17 cellular contexts compared by ENCODE assay signal in the genomic region with DNA sequence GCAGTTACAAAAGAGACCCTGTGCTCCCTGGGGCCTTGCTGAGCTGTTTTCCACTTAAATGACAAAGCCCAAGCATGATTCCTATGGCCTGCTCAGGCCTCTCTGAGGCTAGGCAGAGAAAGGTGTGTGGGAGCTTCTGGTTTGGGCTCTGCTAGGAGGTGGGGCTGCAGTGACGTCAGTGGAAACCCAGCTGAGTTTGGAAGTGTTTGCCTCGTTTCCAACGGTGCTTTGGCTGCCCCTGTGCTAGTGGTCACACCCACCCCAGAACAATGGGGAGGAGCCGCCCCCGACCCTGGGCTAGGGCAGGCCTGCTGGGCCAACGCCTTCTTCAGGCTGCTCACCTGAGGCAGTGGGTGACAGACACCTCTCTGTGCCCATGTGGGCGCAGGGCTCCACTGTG. TPM values are rescaled to one million over a fixed set of nuclear protein-coding genes. Genes with fewer than 3 reads are reported as not detected.
DNase-seq lines count a peak whose midpoint lies in the region; ATAC-seq and TF ChIP-seq lines count a peak whose summit lies in the region.
"Had no signal": no experiment of that assay in that cellular context is flagged by ENCODE, and none has a peak within 500 bp of the region (broad histone marks: within the 10 kb centered on the region; RNA-seq: fewer than 3 reads in every experiment).

No MANE protein-coding gene starts in this region.

- H3K27me3 Mint-ChIP-seq in activated naive CD4-positive, alpha-beta T cell treated with anti-CD3 and anti-CD28 coated beads for 36 hours (ENCODE audit: low read depth), result no peaks in the 10 kb centered on the region
- H3K27me3 Mint-ChIP-seq: memory B cell had no signal

- no peaks in the 10 kb centered on the region for H3K9me3 Mint-ChIP-seq in activated naive CD4-positive, alpha-beta T cell treated with anti-CD3 and anti-CD28 coated beads for 36 hours
- H3K9me3 Mint-ChIP-seq: activated naive CD8-positive, alpha-beta T cell treated with anti-CD3 and anti-CD28 coated beads for 36 hours; memory B cell had no signal

- peaks cover 6% of the 10 kb centered on the region for H3K4me1 Mint-ChIP-seq in activated naive CD4-positive, alpha-beta T cell treated with anti-CD3 and anti-CD28 coated beads for 36 hours (ENCODE audit: low read depth)

- in situ Hi-C loops in transverse colon (cut with MboI; ENCODE audit: low pct_ligation_motif_present in 1 of 4, low pct_unique_long_range_greater_than_20kb in 1 of 4, low sequenced_read_pairs in 3 of 4), result no loop called here

- H3K4me3 Mint-ChIP-seq in activated naive CD4-positive, alpha-beta T cell treated with anti-CD3 and anti-CD28 coated beads for 36 hours, result no peak overlapping the region
- H3K4me3 Mint-ChIP-seq: activated naive CD8-positive, alpha-beta T cell treated with anti-CD3 and anti-CD28 coated beads for 36 hours; memory B cell had no signal

- H3K36me3 ChIP-seq in iPS DF 6.9 (ENCODE audit: control insufficient read depth, insufficient read depth, low read length), result 0 out of 2 replicates have a peak, but pooled peaks cover 2% of the 10 kb centered on the region
- H3K36me3 ChIP-seq in transverse colon, result no peaks in the 10 kb centered on the region

- CTCF ChIA-PET in activated naive CD4-positive, alpha-beta T cell treated with anti-CD3 and anti-CD28 coated beads for 36 hours (lab: Charles Lee), result interaction anchor here (0.6 kb wide), 1 partner anchor 219 kb away, joined by 3 read pairs; no protein-coding TSS in a partner anchor

- no CpG with 5 or more reads among the region's 7 CpGs for WGBS in iPS DF 6.9 (ENCODE audit: insufficient coverage, insufficient read length)
- WGBS in transverse colon (ENCODE audit: low coverage in 1 of 2), 2 donors, result 38% methylated on average over 4 of the region's 7 CpGs; no CpG with 5 or more reads in 1 of the 2 donors

- no peak for TF ChIP-seq CTCF in transverse colon (IDR thresholded peaks at IDR 0.05)

- H3K9me3 ChIP-seq in iPS DF 6.9 (ENCODE audit: control insufficient read depth, insufficient read depth, low read length), result no peaks in the 10 kb centered on the region
- H3K9me3 ChIP-seq in transverse colon, result no peaks in the 10 kb centered on the region

- intact Hi-C loops in transverse colon (cut with DNase I; ENCODE audit: low total_unique reads), result no loop called here
- intact Hi-C loops in activated naive CD4-positive, alpha-beta T cell treated with anti-CD3 and anti-CD28 coated beads for 36 hours (cut with micrococcal nuclease), result no loop called here

- H3K27me3 ChIP-seq in iPS DF 6.9 (ENCODE audit: control insufficient read depth, insufficient read depth, low read length) (no peaks in the 10 kb centered on the region), transverse colon (no peaks in the 10 kb centered on the region)

- H3K27ac ChIP-seq in iPS DF 6.9 (ENCODE audit: low read length) (no peak overlapping the region), transverse colon (peak overlapping the region; percentile 20 to 66 (median 48))
- H3K27ac ChIP-seq: coronary artery, parathyroid adenoma had no signal

- ATAC-seq in GM18868 (IDR thresholded peaks at IDR 0.05; ENCODE audit: unreplicated experiment), result no peak
- ATAC-seq: Panc1 had no signal

- H3K36me3 Mint-ChIP-seq in activated naive CD4-positive, alpha-beta T cell treated with anti-CD3 and anti-CD28 coated beads for 36 hours (ENCODE audit: low read depth), result no peaks in the 10 kb centered on the region
- H3K36me3 Mint-ChIP-seq: activated naive CD8-positive, alpha-beta T cell treated with anti-CD3 and anti-CD28 coated beads for 36 hours had no signal

- H3K27ac Mint-ChIP-seq in activated naive CD4-positive, alpha-beta T cell treated with anti-CD3 and anti-CD28 coated beads for 36 hours, result no peak overlapping the region
- H3K27ac Mint-ChIP-seq: activated naive CD8-positive, alpha-beta T cell treated with anti-CD3 and anti-CD28 coated beads for 36 hours; memory B cell had no signal

- TF ChIP-seq POLR2A in transverse colon (IDR thresholded peaks at IDR 0.05), result no peak

- DNase-seq in NCI-H345 (lab: John Stamatoyannopoulos, UW), result peak; percentile 75
- DNase-seq in dermis blood vessel endothelial cell, result peak; percentile 17
- peak; percentile 93 for DNase-seq in iPS DF 6.9 (ENCODE audit: low read depth, low spot score)
- no peak for DNase-seq in transverse colon
- DNase-seq in stimulated activated naive CD4-positive, alpha-beta T cell (lab: John Stamatoyannopoulos, UW), result no peak
- DNase-seq in activated naive CD4-positive, alpha-beta T cell treated with anti-CD3 and anti-CD28 coated beads for 36 hours, result no peak
- DNase-seq: activated naive CD8-positive, alpha-beta T cell treated with anti-CD3 and anti-CD28 coated beads for 36 hours; HCEC 1CT; NCI-H2081 treated with DMSO at 0.1 percent for 48 hours; stimulated activated CD4-positive, alpha-beta T cell treated with anti-CD3 and anti-CD28 coated beads, Interleukin-2, amount 100 ng/mL, for 48 hours; stimulated activated naive CD4-positive, alpha-beta T cell treated with Interleukin-2 at 50 U/mL for 16 hours; T1000 had no signal

- no peak for TF ChIP-seq EP300 in transverse colon (IDR thresholded peaks at IDR 0.05; ENCODE audit: low read depth)

- H3K4me3 ChIP-seq in iPS DF 6.9 (ENCODE audit: low read length) (no peak overlapping the region), transverse colon (no peak overlapping the region)
- H3K4me3 ChIP-seq: coronary artery had no signal

- H3K4me1 ChIP-seq in iPS DF 6.9 (ENCODE audit: control insufficient read depth, insufficient read depth, low read length) (peaks cover 14% of the 10 kb centered on the region), transverse colon (peaks cover 0 to 27% (median 6%) of the 10 kb centered on the region in 4 donors)
- H3K4me1 ChIP-seq: parathyroid adenoma had no signal

RNA-seq across cellular contexts. Expression of a gene that starts 10.4 kb away (rescaled TPM):
- 12.3 and 14.9 TPM in 2 replicates for total RNA-seq in dermis blood vessel endothelial cell
- total RNA-seq in transverse colon, result 10 to 100 TPM; 11.0 to 30.8 (median 13.1) TPM
- not detected for total RNA-seq in activated naive CD4-positive, alpha-beta T cell treated with anti-CD3 and anti-CD28 coated beads for 36 hours
- total RNA-seq: activated naive CD8-positive, alpha-beta T cell treated with anti-CD3 and anti-CD28 coated beads for 36 hours had no signal

Comparison
In these comparisons a context has a peak if more than half of its experiments do, and no peak if none do; other contexts are left out.
1. DNase-seq: peak in NCI-H345 (single experiment), dermis blood vessel endothelial cell (single experiment) and iPS DF 6.9 (single experiment); none in transverse colon (single experiment), stimulated activated naive CD4-positive, alpha-beta T cell (0 of 6) and activated naive CD4-positive, alpha-beta T cell treated with anti-CD3 and anti-CD28 coated beads for 36 hours (single experiment).
2. RNA of a gene that starts 10.4 kb away (total RNA-seq): 11.0 to 30.8 TPM in transverse colon and 12.3 to 14.9 TPM in dermis blood vessel endothelial cell; not detected in activated naive CD4-positive, alpha-beta T cell treated with anti-CD3 and anti-CD28 coated beads for 36 hours; every median in the first group is over 10 times any median in the second.